ENCODE assay signal across 8 cellular contexts in genomic region chr6:79078057-79078969, GRCh38. TPM values are rescaled to one million over a fixed set of nuclear protein-coding genes. Genes with fewer than 3 reads are reported as not detected.
DNase-seq lines count a peak whose midpoint lies in the region; ATAC-seq lines count a peak whose summit lies in the region.

Gene PHIP (minus strand): TSS chr6:79078254. CDS start chr6:79078068, 186 bp downstream.

- peak; percentile 88 for DNase-seq in COLO668 (lab: John Stamatoyannopoulos, UW; ENCODE audit: unreplicated experiment)
- DNase-seq in HT-29 (ENCODE audit: low spot score), result peak; percentile 92
- peak; percentile 90 for DNase-seq in NK-92 treated with Interleukin-12 subunit alpha and Interleukin-12 subunit beta, amount 100 ng/mL, for 24 hours (lab: John Stamatoyannopoulos, UW)
- peak; percentile 97 for DNase-seq in activated CD8-positive, alpha-beta memory T cell treated with anti-CD3 and anti-CD28 coated beads for 24 hours
- peak; percentile 86 for DNase-seq in effector CD8-positive, alpha-beta T cell (lab: John Stamatoyannopoulos, UW)
- peak; percentile 91 for DNase-seq in medulla oblongata (ENCODE audit: extremely low spot score)
- peak; percentile 77 to 85 (median 82) for DNase-seq in stimulated activated CD4-positive, alpha-beta T cell treated with anti-CD3 and anti-CD28 coated beads, TNF-alpha, amount 100 ng/mL, for 48 hours (ENCODE audit: low read depth in 3 of 3)

- ATAC-seq in GM21360 (IDR thresholded peaks at IDR 0.05; ENCODE audit: unreplicated experiment), result peak; percentile 64

RNA-seq across cellular contexts. Expression of gene PHIP, which starts in this region (rescaled TPM):
- 9.5 and 9.9 TPM in 2 replicates for total RNA-seq in HT-29 (2014; rRNA removed; shearing (Covaris generic))

Comparison
In these comparisons a context has a peak if more than half of its experiments do, and no peak if none do; other contexts are left out.
1. Peak in every context shown above with its lines: DNase-seq and ATAC-seq.